Comparison of ENCODE assay signal across 8 cellular contexts in the genomic region with DNA sequence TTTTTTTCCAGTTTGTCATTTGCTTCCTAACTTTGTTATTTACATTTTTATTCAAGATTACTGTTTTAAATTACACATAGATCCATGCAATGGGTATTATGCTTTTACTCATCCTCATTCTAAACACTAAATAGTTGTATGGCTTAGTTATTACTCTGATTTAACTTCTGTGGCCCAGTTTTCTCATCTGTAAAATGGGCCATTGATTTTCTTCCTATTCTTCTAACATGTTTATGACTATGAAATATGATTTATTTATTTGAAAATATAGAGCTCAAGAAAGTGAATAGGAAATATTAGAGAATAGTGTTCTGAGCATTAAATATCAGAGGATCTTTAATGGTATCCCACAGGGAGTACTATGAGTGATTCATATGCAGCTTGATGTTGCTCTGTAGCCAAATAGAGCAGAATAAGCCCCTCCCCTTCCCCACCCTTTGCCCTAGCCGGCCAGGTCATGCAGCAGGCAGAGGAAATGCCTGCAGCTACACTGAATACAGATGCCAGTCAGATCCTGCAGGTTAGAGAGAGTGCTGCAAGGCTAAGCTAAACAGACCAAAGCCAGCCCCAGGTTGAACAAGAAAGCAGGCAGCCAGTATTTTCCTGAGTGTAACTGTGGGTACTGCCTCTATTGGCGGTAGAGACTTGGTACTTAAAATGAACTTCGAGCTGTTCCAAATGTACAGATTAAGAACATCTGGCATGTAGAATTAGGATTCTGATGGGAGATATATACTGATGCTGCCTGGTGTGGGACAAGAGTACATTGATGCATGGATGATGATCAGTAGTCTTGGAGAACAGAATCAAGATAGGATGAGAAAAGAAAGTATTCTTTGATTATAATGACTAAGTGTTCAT. TPM values are rescaled to one million over a fixed set of nuclear protein-coding genes. Genes with fewer than 3 reads are reported as not detected.
DNase-seq lines count a peak whose midpoint lies in the region; ATAC-seq, FAIRE-seq and TF ChIP-seq lines count a peak whose summit lies in the region.

No MANE protein-coding gene starts in this region.

- no peaks in the 10 kb centered on the region for H4K20me1 ChIP-seq in HepG2 (ENCODE audit: insufficient read depth, low read length)

- ATAC-seq in HG02943 (IDR thresholded peaks at IDR 0.05; ENCODE audit: low read depth, unreplicated experiment) = peak; percentile 65
- peak; percentile 73 for ATAC-seq in body of pancreas
- ATAC-seq in HepG2 = peak; percentile 98
- ATAC-seq in HG03571 (IDR thresholded peaks at IDR 0.05; ENCODE audit: unreplicated experiment) = no peak

- 33 to 45% methylated on average over 3 of the region's 3 CpGs for WGBS in body of pancreas, 2 donors
- WGBS in HepG2 (ENCODE audit: low lambda C conversion rate) = 9% methylated on average over 3 of the region's 3 CpGs

- intact Hi-C loops in body of pancreas (cut with DNase I) = no loop called here
- intact Hi-C loops in HepG2 (cut with micrococcal nuclease; ENCODE audit: unreplicated experiment) = loop anchor here (1.0 kb wide), 1 partner anchor 134 kb away; no protein-coding TSS in a partner anchor

- TF ChIP-seq CTCF in body of pancreas (IDR thresholded peaks at IDR 0.05) (peak in 1 of 7 experiments; percentile 2), HepG2 (CRISPR knock-in tag; IDR thresholded peaks at IDR 0.05) (no peak)

- no peak overlapping the region for H2AFZ ChIP-seq in HepG2 (ENCODE audit: low read length)

- no peak overlapping the region for H3K9ac ChIP-seq in HepG2 (ENCODE audit: insufficient read depth, low read depth, low read length)

- no peak for TF ChIP-seq EP300 in HepG2 (IDR thresholded peaks at IDR 0.05; ENCODE audit: low read depth in 2 of 2, low read length in 2 of 2)
- TF ChIP-seq EP300 in HepG2 (CRISPR knock-in tag; IDR thresholded peaks at IDR 0.05; ENCODE audit: borderline replicate concordance) = no peak

- H3K27me3 ChIP-seq in body of pancreas (no peaks in the 10 kb centered on the region), HepG2 (ENCODE audit: control insufficient read depth in 1 of 2, insufficient read depth in 2 of 2, low read length in 2 of 2) (no peaks in the 10 kb centered on the region)

- H3K79me2 ChIP-seq in HepG2 (ENCODE audit: insufficient read depth, low read length) = no peaks in the 10 kb centered on the region

- H3K4me2 ChIP-seq in HepG2 (ENCODE audit: low read depth, low read length) = peak overlapping the region; percentile 47; the same call in 1 of the 2 replicates

- H3K9me3 ChIP-seq in body of pancreas (no peaks in the 10 kb centered on the region), HepG2 (ENCODE audit: low read length) (no peaks in the 10 kb centered on the region)

- CTCF ChIA-PET in HepG2 (lab: Yijun Ruan, JAX; ENCODE audit: low intra/inter-chr PET ratio, low total read pairs) = no interaction called here

- FAIRE-seq in RCC 7860 (lab: Jason Lieb, UNC) = peak; percentile 53
- FAIRE-seq in HepG2 (lab: Jason Lieb, UNC) = peak; percentile 55

- in situ Hi-C loops in HepG2 (cut with HindIII; ENCODE audit: extremely low pct_ligation_motif_present, low pct_unique_long_range_greater_than_20kb) = loop anchor here (10.0 kb wide), 1 partner anchor 731 kb away; no protein-coding TSS in a partner anchor

- TF ChIP-seq POLR2A in body of pancreas (IDR thresholded peaks at IDR 0.05) (no peak), HepG2 (IDR thresholded peaks at IDR 0.05; ENCODE audit: insufficient read depth in 1 of 2, low read depth in 2 of 2, low read length in 2 of 2) (no peak)

- H3K4me1 ChIP-seq in body of pancreas = no peaks in the 10 kb centered on the region
- peaks cover 32% of the 10 kb centered on the region for H3K4me1 ChIP-seq in HepG2 (ENCODE audit: insufficient read depth, low read length)

- DNase-seq in activated gamma-delta T cell treated with Interleukin-2 at 50 U/mL for 16 hours (peak; percentile 42), activated gamma-delta T cell (lab: John Stamatoyannopoulos, UW) (no peak), RCC 7860 (ENCODE audit: low spot score) (peak; percentile 67), body of pancreas (peak in 3 of 4 donors; percentile 44 to 60 (median 47)), HepG2 (ENCODE audit: low spot score) (peak; percentile 79), NCI-H2029 treated with DMSO at 0.1 percent for 48 hours (lab: John Stamatoyannopoulos, UW) (no peak)

- no TSS peak for BruUV-seq in HepG2 (replicated peaks; lab: Mats Ljungman, UMichigan)

- POLR2A ChIA-PET in HepG2 (lab: Yijun Ruan, JAX) = interaction anchor here (0.5 to 1.2 kb wide), 2 partner anchors 11 to 15 kb away, joined by 4 read pairs; no protein-coding TSS in a partner anchor

- peak; percentile 27; the same call in 1 of the 2 replicates for TF ChIP-seq RAD21 in HepG2 (CRISPR knock-in tag; IDR thresholded peaks at IDR 0.05)

- H3K27ac ChIP-seq in body of pancreas = no peak overlapping the region
- H3K27ac ChIP-seq in HepG2 (ENCODE audit: extremely low read length, insufficient read depth, low read length) = no peak overlapping the region

- no peaks in the 10 kb centered on the region for H3K36me3 ChIP-seq in body of pancreas (replicated peaks in 1 of 2; ENCODE audit: insufficient read depth in 1 of 2, low read depth in 2 of 2)
- H3K36me3 ChIP-seq in HepG2 (replicated peaks in 1 of 2; ENCODE audit: control insufficient read depth in 1 of 2, insufficient read depth in 2 of 2, low read length in 2 of 2) = no peaks in the 10 kb centered on the region

- H3K4me3 ChIP-seq in body of pancreas = no peak overlapping the region
- no peak overlapping the region for H3K4me3 ChIP-seq in HepG2 (replicated peaks in 1 of 3; ENCODE audit: insufficient read depth in 1 of 3, low read depth in 2 of 3, low read length in 3 of 3)

TF ChIP-seq in HepG2, 621 proteins besides CTCF, POLR2A, EP300 and RAD21 (continues in another document):
- TF ChIP-seq SAP130 (CRISPR knock-in tag; IDR thresholded peaks at IDR 0.05; ENCODE audit: low read depth) (peak; percentile 22; the same call in 1 of the 2 replicates), ZNF629 (CRISPR knock-in tag; conservative IDR thresholded peaks at IDR 0.05) (peak; percentile 74), LCORL (IDR thresholded peaks at IDR 0.05) (no peak), LCORL (CRISPR knock-in tag; IDR thresholded peaks at IDR 0.05) (0 out of 2 replicates have a peak, but pooled peaks have one; percentile 32), SALL1 (CRISPR knock-in tag; IDR thresholded peaks at IDR 0.05) (peak; percentile 30; the same call in 1 of the 2 replicates)
- TF ChIP-seq, protein P1, sequence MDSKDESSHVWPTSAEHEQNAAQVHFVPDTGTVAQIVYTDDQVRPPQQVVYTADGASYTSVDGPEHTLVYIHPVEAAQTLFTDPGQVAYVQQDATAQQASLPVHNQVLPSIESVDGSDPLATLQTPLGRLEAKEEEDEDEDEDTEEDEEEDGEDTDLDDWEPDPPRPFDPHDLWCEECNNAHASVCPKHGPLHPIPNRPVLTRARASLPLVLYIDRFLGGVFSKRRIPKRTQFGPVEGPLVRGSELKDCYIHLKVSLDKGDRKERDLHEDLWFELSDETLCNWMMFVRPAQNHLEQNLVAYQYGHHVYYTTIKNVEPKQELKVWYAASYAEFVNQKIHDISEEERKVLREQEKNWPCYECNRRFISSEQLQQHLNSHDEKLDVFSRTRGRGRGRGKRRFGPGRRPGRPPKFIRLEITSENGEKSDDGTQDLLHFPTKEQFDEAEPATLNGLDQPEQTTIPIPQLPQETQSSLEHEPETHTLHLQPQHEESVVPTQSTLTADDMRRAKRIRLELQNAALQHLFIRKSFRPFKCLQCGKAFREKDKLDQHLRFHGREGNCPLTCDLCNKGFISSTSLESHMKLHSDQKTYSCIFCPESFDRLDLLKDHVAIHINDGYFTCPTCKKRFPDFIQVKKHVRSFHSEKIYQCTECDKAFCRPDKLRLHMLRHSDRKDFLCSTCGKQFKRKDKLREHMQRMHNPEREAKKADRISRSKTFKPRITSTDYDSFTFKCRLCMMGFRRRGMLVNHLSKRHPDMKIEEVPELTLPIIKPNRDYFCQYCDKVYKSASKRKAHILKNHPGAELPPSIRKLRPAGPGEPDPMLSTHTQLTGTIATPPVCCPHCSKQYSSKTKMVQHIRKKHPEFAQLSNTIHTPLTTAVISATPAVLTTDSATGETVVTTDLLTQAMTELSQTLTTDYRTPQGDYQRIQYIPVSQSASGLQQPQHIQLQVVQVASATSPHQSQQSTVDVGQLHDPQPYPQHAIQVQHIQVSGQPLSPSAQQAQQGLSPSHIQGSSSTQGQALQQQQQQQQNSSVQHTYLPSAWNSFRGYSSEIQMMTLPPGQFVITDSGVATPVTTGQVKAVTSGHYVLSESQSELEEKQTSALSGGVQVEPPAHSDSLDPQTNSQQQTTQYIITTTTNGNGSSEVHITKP (CRISPR knock-in tag; IDR thresholded peaks at IDR 0.05; ENCODE audit: low read depth) = no peak

RNA-seq across cellular contexts. Expression of a gene that starts 11.7 kb away (rescaled TPM):
- total RNA-seq in body of pancreas = 10 to 100 TPM in 1 of 2 donors, 1 to 10 TPM in 1; 2.6 to 11.2 TPM
- 12.3 and 16.2 TPM in 2 replicates for total RNA-seq in HepG2 (2016; rRNA removed; fragmentation: Illumina TruSeq; extraction: Trizol)
- 16.7 and 22.4 TPM in 2 replicates for total RNA-seq in HepG2 (2016; cell fraction: cytosol; rRNA removed; fragmentation: Illumina TruSeq; extraction: Trizol; ENCODE audit: low read depth)
- 12.7 and 14.1 TPM in 2 replicates for total RNA-seq in HepG2 (2016; cell fraction: insoluble cytoplasmic fraction; rRNA removed; fragmentation: Illumina TruSeq; extraction: Trizol)
- total RNA-seq in HepG2 (2016; cell fraction: membrane; rRNA removed; fragmentation: Illumina TruSeq; extraction: Trizol) = 19.5 and 23.4 TPM in 2 replicates
- total RNA-seq in HepG2 (2016; cell fraction: nucleus; rRNA removed; fragmentation: Illumina TruSeq; extraction: Trizol) = 10.0 TPM in 2 replicates
- polyA plus RNA-seq in HepG2 (2011; rRNA removed) = 10.9 and 12.7 TPM in 2 replicates
- 12.4 and 13.2 TPM in 2 replicates for polyA plus RNA-seq in HepG2 (2011; cell fraction: cytosol; rRNA removed)
- polyA plus RNA-seq in HepG2 (2011; cell fraction: nucleus; rRNA removed) = 6.9 and 8.0 TPM in 2 replicates
- 13.1 and 13.2 TPM in 2 replicates for polyA plus RNA-seq in HepG2 (2012)
- 24.2 and 34.3 TPM in 2 replicates for polyA plus RNA-seq in HepG2 (2016; cell fraction: cytosol; fragmentation: Illumina TruSeq; extraction: Trizol; ENCODE audit: low read depth)
- polyA plus RNA-seq in HepG2 (2016; cell fraction: insoluble cytoplasmic fraction; fragmentation: Illumina TruSeq; extraction: Trizol; ENCODE audit: low read depth) = 20.0 and 20.4 TPM in 2 replicates
- polyA plus RNA-seq in HepG2 (2016; cell fraction: membrane; fragmentation: Illumina TruSeq; extraction: Trizol; ENCODE audit: low read depth) = 23.2 and 26.0 TPM in 2 replicates
- polyA plus RNA-seq in HepG2 (2016; cell fraction: nucleus; fragmentation: Illumina TruSeq; extraction: Trizol; ENCODE audit: insufficient read depth, low read depth) = 13.3 and 15.2 TPM in 2 replicates
- polyA minus RNA-seq in HepG2 (2011; rRNA and poly(A)+ RNA removed; ENCODE audit: low replicate concordance) = 1.3 and 12.1 TPM in 2 replicates
- 5.1 and 7.8 TPM in 2 replicates for polyA minus RNA-seq in HepG2 (2011; cell fraction: cytosol; rRNA and poly(A)+ RNA removed)
- polyA minus RNA-seq in HepG2 (2011; cell fraction: nucleus; rRNA and poly(A)+ RNA removed) = 17.8 and 22.0 TPM in 2 replicates

Comparison
In these comparisons a context has a peak if more than half of its experiments do, and no peak if none do; other contexts are left out.
1. DNase-seq: peak in activated gamma-delta T cell treated with Interleukin-2 at 50 U/mL for 16 hours (single experiment), RCC 7860 (single experiment), body of pancreas (3 of 4) and HepG2 (single experiment); none in activated gamma-delta T cell (single experiment) and NCI-H2029 treated with DMSO at 0.1 percent for 48 hours (single experiment).